ENCODE assay signal across 32 cellular contexts in the genomic region with DNA sequence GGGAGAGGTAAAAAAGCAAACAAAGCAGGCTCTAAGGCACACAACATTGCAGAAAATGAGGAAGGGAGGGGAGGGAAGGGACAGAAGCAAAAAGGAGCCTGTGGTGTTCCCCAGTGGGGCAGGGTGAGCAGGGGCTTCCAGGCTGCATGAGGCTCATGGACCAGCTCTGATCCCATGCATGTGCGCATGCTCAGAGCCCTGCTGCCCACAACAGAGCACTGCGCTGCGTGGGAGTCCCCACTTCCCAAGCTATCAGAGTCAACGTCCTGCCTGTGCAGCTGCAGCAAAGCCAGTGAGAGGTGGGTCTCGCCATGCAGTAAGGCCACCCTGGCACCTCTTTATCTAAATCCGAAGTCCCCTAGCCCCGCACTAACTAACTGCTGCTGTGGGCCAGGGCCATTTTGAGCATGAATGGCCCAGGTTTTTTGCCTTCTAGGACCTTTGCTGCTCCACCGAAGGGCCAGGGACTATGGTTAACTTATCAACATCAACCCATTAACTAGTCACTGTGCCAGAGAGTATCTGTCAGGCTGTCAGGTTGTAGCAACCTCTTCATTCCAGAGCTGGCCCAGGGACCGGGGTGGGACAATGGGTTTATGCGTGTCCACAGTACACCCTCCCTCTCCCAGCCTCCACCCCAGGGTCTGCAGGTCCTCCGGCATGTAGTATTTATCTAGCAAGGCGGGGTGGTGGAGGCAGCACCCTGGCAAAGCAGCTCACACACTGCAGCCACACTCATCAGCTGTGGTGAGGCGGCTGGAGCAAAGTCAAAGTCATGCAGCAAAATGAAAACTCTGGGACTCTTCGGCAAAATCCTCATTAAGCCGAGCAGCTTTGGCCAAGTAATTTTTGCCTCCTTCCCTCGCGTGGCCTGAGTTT.
DNase-seq lines count a peak whose midpoint lies in the region; ATAC-seq, FAIRE-seq and TF ChIP-seq lines count a peak whose summit lies in the region.
"Had no signal": no experiment of that assay in that cellular context is flagged by ENCODE, and none has a peak within 500 bp of the region (broad histone marks: within the 10 kb centered on the region; RNA-seq: fewer than 3 reads in every experiment).

No MANE protein-coding gene starts in this region.

- no peak overlapping the region for H2AFZ ChIP-seq in HepG2 (ENCODE audit: low read length)
- H2AFZ ChIP-seq in GM12878 (ENCODE audit: control insufficient read depth, low read depth, low read length) = no peak overlapping the region
- no peak overlapping the region for H2AFZ ChIP-seq in OCI-LY7 (ENCODE audit: low read length)

- peaks cover 0 to 26% of the 10 kb centered on the region in 2 experiments; a peak in 3 of 5 replicates for H3K27me3 ChIP-seq in HepG2 (ENCODE audit: control insufficient read depth in 1 of 2, insufficient read depth in 2 of 2, low read length in 2 of 2)
- H3K27me3 ChIP-seq in right lobe of liver = no peaks in the 10 kb centered on the region
- no peaks in the 10 kb centered on the region; a peak in 3 of 4 replicates for H3K27me3 ChIP-seq in GM12878 (replicated peaks in 1 of 2; ENCODE audit: control insufficient read depth in 2 of 2, insufficient read depth in 2 of 2, low read length in 1 of 2)
- H3K27me3 ChIP-seq: right atrium auricular region, SJSA1, stomach, thyroid gland had no signal

- H3K9me3 ChIP-seq in HepG2 (ENCODE audit: low read length) (no peaks in the 10 kb centered on the region), right lobe of liver (no peaks in the 10 kb centered on the region), GM12878 (replicated peaks; ENCODE audit: control insufficient read depth, insufficient read depth, low read length) (no peaks in the 10 kb centered on the region; the same call in 1 of the 3 replicates), mucosa of descending colon (no peaks in the 10 kb centered on the region), OCI-LY7 (ENCODE audit: low read length) (no peaks in the 10 kb centered on the region)
- H3K9me3 ChIP-seq: A549, right atrium auricular region, SJSA1, spleen, stomach, thyroid gland had no signal

- BruUV-seq in HepG2 (replicated peaks; lab: Mats Ljungman, UMichigan) (no TSS peak), GM12878 (replicated peaks; lab: Mats Ljungman, UMichigan) (no TSS peak), OCI-LY7 (replicated peaks; lab: Mats Ljungman, UMichigan) (no TSS peak)

- H3K4me2 ChIP-seq in HepG2 (ENCODE audit: low read depth, low read length) (no peak overlapping the region), GM12878 (ENCODE audit: control insufficient read depth, insufficient read depth) (no peak overlapping the region), OCI-LY7 (ENCODE audit: low read length) (no peak overlapping the region)
- H3K4me2 ChIP-seq: A549 had no signal

- TF ChIP-seq EP300 in HepG2 (IDR thresholded peaks at IDR 0.05; ENCODE audit: low read depth in 2 of 2, low read length in 2 of 2) (no peak), HepG2 (CRISPR knock-in tag; IDR thresholded peaks at IDR 0.05; ENCODE audit: borderline replicate concordance) (no peak), GM12878 (IDR thresholded peaks at IDR 0.05; ENCODE audit: borderline replicate concordance in 1 of 2, control insufficient read depth in 1 of 2, low read depth in 2 of 2, low read length in 2 of 2) (no peak)

- POLR2A ChIA-PET in HepG2 (lab: Yijun Ruan, JAX) = no interaction called here
- POLR2A ChIA-PET in GM12878 (lab: Charles Lee) = no interaction called here
- POLR2A ChIA-PET in OCI-LY7 (lab: Charles Lee) = no interaction called here

- H3K4me1 Mint-ChIP-seq in type B pancreatic cell (ENCODE audit: unreplicated experiment) = peaks cover 33% of the 10 kb centered on the region
- peaks cover 0 to 2% of the 10 kb centered on the region in 2 donors for H3K4me1 Mint-ChIP-seq in effector memory CD8-positive, alpha-beta T cell (ENCODE audit: low read depth in 2 of 2)

- TF ChIP-seq CTCF in HepG2 (CRISPR knock-in tag; IDR thresholded peaks at IDR 0.05) (no peak), right lobe of liver (IDR thresholded peaks at IDR 0.05) (no peak), GM12878 (IDR thresholded peaks at IDR 0.05 in 2 of 3, conservative IDR thresholded peaks at IDR 0.05 in 1 of 3; ENCODE audit: control insufficient read depth in 2 of 3, extremely low read depth in 1 of 3, insufficient read depth in 1 of 3, low read depth in 3 of 3, low read length in 3 of 3) (no peak), mucosa of descending colon (IDR thresholded peaks at IDR 0.05) (no peak), type B pancreatic cell (conservative IDR thresholded peaks at IDR 0.05) (no peak), OCI-LY7 (conservative IDR thresholded peaks at IDR 0.05; ENCODE audit: low read length) (no peak)

- H3K27ac Mint-ChIP-seq in type B pancreatic cell = peak overlapping the region; percentile 62
- no peak overlapping the region for H3K27ac Mint-ChIP-seq in effector memory CD8-positive, alpha-beta T cell
- H3K27ac Mint-ChIP-seq: activated naive CD8-positive, alpha-beta T cell; activated T-helper 2 cell treated with anti-CD3 and anti-CD28 coated beads, Interferon-gamma antibody, Interleukin-2, Interleukin-4, amounts not matched to agents 10 μg/mL and 5 μg/mL and 100 μg/mL, durations not matched to agents 14 hours and 24 hours and 36 hours; CD4-positive, alpha-beta T cell had no signal

- peaks cover 5% of the 10 kb centered on the region for H3K9me3 Mint-ChIP-seq in type B pancreatic cell
- H3K9me3 Mint-ChIP-seq in effector memory CD8-positive, alpha-beta T cell = peaks cover 0 to 2% of the 10 kb centered on the region in 2 donors
- H3K9me3 Mint-ChIP-seq: activated T-helper 2 cell treated with anti-CD3 and anti-CD28 coated beads, Interferon-gamma antibody, Interleukin-2, Interleukin-4, amounts not matched to agents 10 μg/mL and 5 μg/mL and 100 μg/mL, durations not matched to agents 14 hours and 24 hours and 36 hours; CD4-positive, alpha-beta T cell had no signal

- CTCF ChIA-PET in HepG2 (lab: Yijun Ruan, JAX; ENCODE audit: low intra/inter-chr PET ratio, low total read pairs) (no interaction called here), GM12878 (lab: Yijun Ruan, JAX) (no interaction called here), OCI-LY7 (lab: Charles Lee; ENCODE audit: unreplicated experiment) (no interaction called here)

- TF ChIP-seq POLR2A in HepG2 (IDR thresholded peaks at IDR 0.05; ENCODE audit: insufficient read depth in 1 of 2, low read depth in 2 of 2, low read length in 2 of 2) (no peak), right lobe of liver (IDR thresholded peaks at IDR 0.05) (no peak), GM12878 (IDR thresholded peaks at IDR 0.05; ENCODE audit: low read depth, low read length) (no peak; the same call in 1 of the 2 replicates)

- TF ChIP-seq RAD21 in HepG2 (CRISPR knock-in tag; IDR thresholded peaks at IDR 0.05) (no peak), GM12878 (IDR thresholded peaks at IDR 0.05; ENCODE audit: insufficient read depth, low read depth, low read length) (no peak)

- RAD21 ChIA-PET in GM12878 (lab: Charles Lee; ENCODE audit: unreplicated experiment) = no interaction called here

- H3K36me3 ChIP-seq in HepG2 (replicated peaks in 1 of 2; ENCODE audit: control insufficient read depth in 1 of 2, insufficient read depth in 2 of 2, low read length in 2 of 2) (no peaks in the 10 kb centered on the region), right lobe of liver (no peaks in the 10 kb centered on the region), GM12878 (ENCODE audit: control insufficient read depth in 2 of 2, insufficient read depth in 2 of 2, low read length in 1 of 2) (no peaks in the 10 kb centered on the region), mucosa of descending colon (ENCODE audit: low read depth) (no peaks in the 10 kb centered on the region), OCI-LY7 (ENCODE audit: insufficient read depth, low read length) (no peaks in the 10 kb centered on the region)
- H3K36me3 ChIP-seq: right atrium auricular region, SJSA1, spleen, thyroid gland had no signal

- in situ Hi-C loops in HepG2 (cut with HindIII; ENCODE audit: extremely low pct_ligation_motif_present, low pct_unique_long_range_greater_than_20kb) = no loop called here
- in situ Hi-C loops in GM12878 (cut with MboI) = no loop called here

- H3K27me3 Mint-ChIP-seq in type B pancreatic cell = peaks cover 3% of the 10 kb centered on the region
- H3K27me3 Mint-ChIP-seq in effector memory CD8-positive, alpha-beta T cell = peaks cover 26 to 64% of the 10 kb centered on the region in 2 donors

- H3K4me3 ChIP-seq in HepG2 (replicated peaks in 1 of 3; ENCODE audit: insufficient read depth in 1 of 3, low read depth in 2 of 3, low read length in 3 of 3) (no peak overlapping the region), right lobe of liver (no peak overlapping the region), GM12878 (no peak overlapping the region), mucosa of descending colon (no peak overlapping the region), OCI-LY7 (ENCODE audit: low read depth, low read length, poor library complexity, severe bottlenecking) (no peak overlapping the region)
- H3K4me3 ChIP-seq: A549, right atrium auricular region, SJSA1, spleen, stomach, thyroid gland had no signal

- no peaks in the 10 kb centered on the region for H3K9me2 ChIP-seq in OCI-LY7 (ENCODE audit: insufficient read depth, low read length)

- H3K9ac ChIP-seq in HepG2 (ENCODE audit: insufficient read depth, low read depth, low read length) (no peak overlapping the region), GM12878 (ENCODE audit: control insufficient read depth, insufficient read depth, low read length) (no peak overlapping the region)

- intact Hi-C loops in HepG2 (cut with micrococcal nuclease; ENCODE audit: unreplicated experiment) = no loop called here
- intact Hi-C loops in right lobe of liver (cut with DNase I) = no loop called here
- intact Hi-C loops in GM12878 (cut with micrococcal nuclease; ENCODE audit: unreplicated experiment) = no loop called here
- intact Hi-C loops in mucosa of descending colon (cut with DNase I, micrococcal nuclease) = no loop called here
- intact Hi-C loops in OCI-LY7 (cut with micrococcal nuclease; ENCODE audit: unreplicated experiment) = loop anchor here (10.0 kb wide), 1 partner anchor 285 kb away; no protein-coding TSS in a partner anchor

- SMC1A ChIA-PET in GM12878 (lab: Charles Lee; ENCODE audit: uncharacterized antibody, unreplicated experiment) = no interaction called here

- H3K79me2 ChIP-seq in HepG2 (ENCODE audit: insufficient read depth, low read length) = no peaks in the 10 kb centered on the region
- no peaks in the 10 kb centered on the region for H3K79me2 ChIP-seq in GM12878 (ENCODE audit: control insufficient read depth, insufficient read depth, low read length)
- no peaks in the 10 kb centered on the region for H3K79me2 ChIP-seq in OCI-LY7 (ENCODE audit: insufficient read depth, low read depth, low read length)

- H4K20me1 ChIP-seq in HepG2 (ENCODE audit: insufficient read depth, low read length) (no peaks in the 10 kb centered on the region), GM12878 (ENCODE audit: control insufficient read depth, insufficient read depth) (no peaks in the 10 kb centered on the region), OCI-LY7 (ENCODE audit: insufficient read depth, low read length) (no peaks in the 10 kb centered on the region)

- peaks cover 6% of the 10 kb centered on the region for H3K36me3 Mint-ChIP-seq in type B pancreatic cell
- no peaks in the 10 kb centered on the region for H3K36me3 Mint-ChIP-seq in effector memory CD8-positive, alpha-beta T cell (ENCODE audit: insufficient read depth)
- H3K36me3 Mint-ChIP-seq: activated naive CD8-positive, alpha-beta T cell had no signal

- no peak overlapping the region for H3K27ac ChIP-seq in HepG2 (ENCODE audit: extremely low read length, insufficient read depth, low read length)
- H3K27ac ChIP-seq in right lobe of liver = no peak overlapping the region
- H3K27ac ChIP-seq in GM12878 (ENCODE audit: control insufficient read depth, insufficient read depth) = no peak overlapping the region
- H3K27ac ChIP-seq in OCI-LY7 (ENCODE audit: low read depth, low read length, poor library complexity, severe bottlenecking) = no peak overlapping the region
- H3K27ac ChIP-seq: A549, right atrium auricular region, RWPE1, SJSA1, spleen, stomach, thyroid gland had no signal

- no peak overlapping the region for H3K4me3 Mint-ChIP-seq in type B pancreatic cell
- H3K4me3 Mint-ChIP-seq in effector memory CD8-positive, alpha-beta T cell = no peak overlapping the region
- H3K4me3 Mint-ChIP-seq: activated naive CD8-positive, alpha-beta T cell; CD4-positive, alpha-beta T cell had no signal

- ATAC-seq in HepG2 (peak; percentile 53; the same call in 2 of the 3 replicates), right lobe of liver (no peak), GM12878 (peak; percentile 48; the same call in 1 of the 3 replicates), mucosa of descending colon (peak; percentile 11)
- ATAC-seq in effector memory CD8-positive, alpha-beta T cell (replicated peaks) = no peak

- WGBS in HepG2 (ENCODE audit: low lambda C conversion rate) = 28% methylated on average over 10 of the region's 17 CpGs
- WGBS in right lobe of liver (ENCODE audit: insufficient coverage, low coverage, low lambda C conversion rate, missing lambda C conversion rate) = 70% methylated on average over 10 of the region's 17 CpGs
- 49% methylated on average over 17 of the region's 17 CpGs for WGBS in GM12878 (ENCODE audit: insufficient coverage, insufficient replicate concordance, low lambda C conversion rate, missing lambda C conversion rate)

- DNase-seq in HepG2 (ENCODE audit: low spot score) (no peak), right lobe of liver (no peak), GM12878 (ENCODE audit: low read depth, low spot score) (no peak), mucosa of descending colon (no peak), type B pancreatic cell (ENCODE audit: extremely low spot score, unreplicated experiment) (no peak), RCC 7860 (ENCODE audit: low spot score) (no peak), OCI-LY7 (ENCODE audit: low spot score) (no peak)
- no peak for DNase-seq in effector memory CD8-positive, alpha-beta T cell
- DNase-seq: activated CD4-positive, alpha-beta T cell treated with anti-CD3 and anti-CD28 coated beads for 1 hour; aorta; CD4-positive, alpha-beta T cell; DND-41; GF-D8; hippocampal formation; NCI-H1436 treated with DMSO at 0.1 percent for 48 hours; NCI-H2081 treated with DMSO at 0.1 percent for 48 hours; NCI-H2227 treated with DMSO at 0.1 percent for 48 hours; NCI-H748 treated with DMSO at 0.1 percent for 48 hours; posterior cingulate gyrus; spleen; stimulated activated CD4-positive, alpha-beta T cell treated with anti-CD3 and anti-CD28 coated beads, Interleukin-2, amount 100 ng/mL, for 24 hours; stomach; thyroid gland had no signal

- FAIRE-seq in HepG2 (lab: Jason Lieb, UNC) (no peak), GM12878 (lab: Jason Lieb, UNC) (no peak), RCC 7860 (lab: Jason Lieb, UNC) (no peak)
- FAIRE-seq: A549, bronchial epithelial cell, D721Med, TTC549 had no signal

- H3K4me1 ChIP-seq in HepG2 (ENCODE audit: insufficient read depth, low read length) (peaks cover 8% of the 10 kb centered on the region; the same call in 1 of the 2 replicates), right lobe of liver (no peaks in the 10 kb centered on the region), GM12878 (ENCODE audit: control insufficient read depth, insufficient read depth, low read length) (no peaks in the 10 kb centered on the region; the same call in 1 of the 2 replicates), mucosa of descending colon (ENCODE audit: low read depth) (peaks cover 10% of the 10 kb centered on the region), OCI-LY7 (ENCODE audit: insufficient read depth, low read length, poor library complexity, severe bottlenecking) (no peaks in the 10 kb centered on the region)
- H3K4me1 ChIP-seq: A549, right atrium auricular region, spleen, thyroid gland had no signal

Comparison
In these comparisons a context has a peak if more than half of its experiments do, and no peak if none do; other contexts are left out.
1. ATAC-seq: peak in HepG2 (single experiment), GM12878 (single experiment) and mucosa of descending colon (single experiment); none in right lobe of liver (0 of 4) and effector memory CD8-positive, alpha-beta T cell (single experiment).